In genomic region chr12:56499879-56500278, GRCh38 we compare ENCODE assay signal across 3 cellular contexts. TPM values are rescaled to one million over a fixed set of nuclear protein-coding genes. Genes with fewer than 3 reads are reported as not detected.
"Had no signal": no experiment of that assay in that cellular context is flagged by ENCODE, and none has a peak within 500 bp of the region (broad histone marks: within the 10 kb centered on the region; RNA-seq: fewer than 3 reads in every experiment).

No MANE protein-coding gene starts in this region.

RNA-seq across cellular contexts. Expression of gene MIP, which starts 45.4 kb away (rescaled TPM):
- total RNA-seq: GM23338, H1, IMR-90 had no signal
- polyA plus RNA-seq: IMR-90 had no signal
